ENCODE assay signal across 23 cellular contexts in the genomic region with DNA sequence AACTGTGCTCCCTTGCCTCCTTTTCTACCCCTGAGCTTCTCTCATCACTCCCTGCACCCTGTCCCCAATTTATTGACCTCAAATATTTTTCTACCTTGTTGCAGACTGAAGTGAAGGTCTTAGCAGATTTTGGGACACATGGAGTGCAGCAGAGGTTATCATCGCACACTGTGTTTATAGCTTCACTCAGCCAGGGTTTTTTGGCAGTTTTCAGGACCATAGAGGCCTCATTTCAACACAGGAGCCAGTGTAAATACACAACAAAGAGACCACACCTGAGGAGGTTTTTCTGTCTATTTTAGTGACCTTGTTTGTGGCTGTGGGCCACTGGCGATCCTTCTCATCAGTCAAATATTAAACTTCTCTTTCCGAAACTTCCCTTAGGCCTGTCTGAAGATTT.
DNase-seq lines count a peak whose midpoint lies in the region; ATAC-seq and TF ChIP-seq lines count a peak whose summit lies in the region.
"Had no signal": no experiment of that assay in that cellular context is flagged by ENCODE, and none has a peak within 500 bp of the region (broad histone marks: within the 10 kb centered on the region; RNA-seq: fewer than 3 reads in every experiment).

No MANE protein-coding gene starts in this region.

- no CpG with 5 or more reads among the region's 3 CpGs for whole genome bisulfite sequencing in H9 (ENCODE audit: extremely low coverage, insufficient read length, low lambda C conversion rate)
- 100% methylated on average over 1 of the region's 3 CpGs for WGBS in mesenchymal stem cell

- H3K36me3 ChIP-seq in OCI-LY1 (ENCODE audit: insufficient read depth, low read length) = no peaks in the 10 kb centered on the region
- no peaks in the 10 kb centered on the region for H3K36me3 ChIP-seq in mesenchymal stem cell (ENCODE audit: control insufficient read depth in 1 of 2, insufficient read depth in 2 of 2, low read depth in 1 of 2, low read length in 2 of 2)
- no peaks in the 10 kb centered on the region for H3K36me3 ChIP-seq in neural progenitor cell
- H3K36me3 ChIP-seq: BE2C; BLaER1 treated with 17β-estradiol and CSF1 and Interleukin-3, amounts not matched to agents 10 nM and 100 nM had no signal

- H2BK20ac ChIP-seq in H9 (ENCODE audit: low read depth, low read length, poor library complexity, severe bottlenecking) = no peak overlapping the region

- no peak for ATAC-seq in GM18867 (IDR thresholded peaks at IDR 0.05; ENCODE audit: unreplicated experiment)
- ATAC-seq in activated CD8-positive, alpha-beta T cell treated with anti-CD3 and anti-CD28 coated beads for 36 hours = no peak
- no peak for ATAC-seq in HG03354 (IDR thresholded peaks at IDR 0.05; ENCODE audit: poor library complexity, severe bottlenecking, unreplicated experiment)
- ATAC-seq: A549, GM12878, GM23338 had no signal

- H2BK12ac ChIP-seq in H9 (ENCODE audit: insufficient read length, low read depth, low read length) (no peak overlapping the region), mesenchymal stem cell (ENCODE audit: low read length in 2 of 2) (peak overlapping the region; percentile 84 to 91)

- H3K79me2 ChIP-seq in H9 (ENCODE audit: insufficient read depth, low read length) (no peaks in the 10 kb centered on the region), OCI-LY1 (ENCODE audit: insufficient read depth, low read length) (no peaks in the 10 kb centered on the region), neural progenitor cell (ENCODE audit: low read depth) (no peaks in the 10 kb centered on the region)

- H3K4me3 ChIP-seq in OCI-LY1 (ENCODE audit: low read depth, low read length, poor library complexity, severe bottlenecking) = no peak overlapping the region
- no peak overlapping the region for H3K4me3 ChIP-seq in mesenchymal stem cell (ENCODE audit: insufficient read depth in 1 of 2, low read depth in 1 of 2, low read length in 2 of 2)
- no peak overlapping the region for H3K4me3 ChIP-seq in neural progenitor cell
- H3K4me3 ChIP-seq: A549; BLaER1 treated with 17β-estradiol and CSF1 and Interleukin-3, amounts not matched to agents 10 nM and 100 nM; GM12878; GM23338 had no signal

- H3K9ac ChIP-seq in H9 (ENCODE audit: extremely low read depth, insufficient read length, low read length) (no peak overlapping the region), OCI-LY1 (ENCODE audit: low read length) (no peak overlapping the region), mesenchymal stem cell (ENCODE audit: low read length) (no peak overlapping the region), neural progenitor cell (no peak overlapping the region)
- H3K9ac ChIP-seq: BLaER1 treated with 17β-estradiol and CSF1 and Interleukin-3, amounts not matched to agents 10 nM and 100 nM had no signal

- H3F3A ChIP-seq in OCI-LY1 (ENCODE audit: insufficient read depth, low read length) = no peaks in the 10 kb centered on the region; the same call in 1 of the 2 replicates
- H3F3A ChIP-seq in neural progenitor cell (ENCODE audit: low read depth) = peaks cover 3% of the 10 kb centered on the region

- H3K4me2 ChIP-seq in H9 (ENCODE audit: insufficient read depth, insufficient read length, low read length) (no peak overlapping the region), OCI-LY1 (ENCODE audit: low read length) (no peak overlapping the region), mesenchymal stem cell (ENCODE audit: low read length, poor library complexity, severe bottlenecking) (no peak overlapping the region), neural progenitor cell (no peak overlapping the region)
- H3K4me2 ChIP-seq: A549; BLaER1 treated with 17β-estradiol and CSF1 and Interleukin-3, amounts not matched to agents 10 nM and 100 nM; GM23338 had no signal

- H3K23ac ChIP-seq in H9 (ENCODE audit: insufficient read length, low read depth, low read length) (no peak overlapping the region), mesenchymal stem cell (ENCODE audit: low read length in 2 of 2) (no peak overlapping the region)

- H2BK5ac ChIP-seq in H9 (ENCODE audit: insufficient read length, low read length) (no peak overlapping the region), mesenchymal stem cell (ENCODE audit: low read depth, low read length, poor library complexity, severe bottlenecking) (no peak overlapping the region)

- H3K36me3 Mint-ChIP-seq in H9 (ENCODE audit: insufficient read depth in 1 of 3, low read depth in 3 of 3) (no peaks in the 10 kb centered on the region; a peak in 1 of 7 replicates), neural progenitor cell (no peaks in the 10 kb centered on the region)
- no peaks in the 10 kb centered on the region for H3K36me3 Mint-ChIP-seq in activated CD8-positive, alpha-beta T cell treated with anti-CD3 and anti-CD28 coated beads for 36 hours (ENCODE audit: low read depth)
- H3K36me3 Mint-ChIP-seq: CD14-positive monocyte; CD8-positive, alpha-beta memory T cell had no signal

- H3K27me3 Mint-ChIP-seq in H9 (ENCODE audit: low read depth) (no peaks in the 10 kb centered on the region), neural progenitor cell (ENCODE audit: insufficient read depth, low read depth) (peaks cover 2% of the 10 kb centered on the region)
- H3K27me3 Mint-ChIP-seq in activated CD8-positive, alpha-beta T cell treated with anti-CD3 and anti-CD28 coated beads for 36 hours = peaks cover 1% of the 10 kb centered on the region
- H3K27me3 Mint-ChIP-seq: CD4-positive, alpha-beta T cell; CD8-positive, alpha-beta memory T cell had no signal

- H4K8ac ChIP-seq in H9 (replicated peaks; ENCODE audit: insufficient read length, low read depth, low read length) (no peak overlapping the region), mesenchymal stem cell (ENCODE audit: low read length) (peak overlapping the region; percentile 75)

- H3K18ac ChIP-seq in H9 (ENCODE audit: insufficient read length, low read depth, low read length) (no peak overlapping the region), mesenchymal stem cell (ENCODE audit: low read depth in 1 of 2, low read length in 2 of 2) (peak overlapping the region; percentile 19 to 66)

- H3T11ph ChIP-seq in H9 (ENCODE audit: low read length) = no peak overlapping the region

- no peak for TF ChIP-seq CTCF in H9 (conservative IDR thresholded peaks at IDR 0.05)
- TF ChIP-seq CTCF in OCI-LY1 (IDR thresholded peaks at IDR 0.05; ENCODE audit: low read length) = no peak
- no peak for TF ChIP-seq CTCF in neural progenitor cell (IDR thresholded peaks at IDR 0.05)
- no peak for TF ChIP-seq CTCF in activated CD8-positive, alpha-beta T cell treated with anti-CD3 and anti-CD28 coated beads for 36 hours (IDR thresholded peaks at IDR 0.05)

- H3K79me1 ChIP-seq in H9 (ENCODE audit: insufficient read depth, low read depth, low read length, poor library complexity, severe bottlenecking) = no peaks in the 10 kb centered on the region
- no peaks in the 10 kb centered on the region for H3K79me1 ChIP-seq in mesenchymal stem cell (replicated peaks; ENCODE audit: low read length, poor library complexity, severe bottlenecking)

- DNase-seq in H9 (no peak), mesenchymal stem cell (no peak), neural progenitor cell (ENCODE audit: low spot score) (no peak)
- DNase-seq in activated CD8-positive, alpha-beta T cell treated with anti-CD3 and anti-CD28 coated beads for 36 hours = no peak
- DNase-seq: 8988T; ACHN; AML-193; BE2C; CD4-positive, alpha-beta T cell; CD8-positive, alpha-beta memory T cell; DMS 273 treated with DMSO at 0.1 percent for 48 hours; DMS79; EL; GDM1; HCEC 1CT had no signal

- H2BK120ac ChIP-seq in H9 (ENCODE audit: low read depth, low read length, poor library complexity, severe bottlenecking) (no peak overlapping the region), mesenchymal stem cell (ENCODE audit: low read depth, low read length) (no peak overlapping the region)

- POLR2A ChIA-PET in activated CD8-positive, alpha-beta T cell treated with anti-CD3 and anti-CD28 coated beads for 36 hours (lab: Charles Lee) = no interaction called here

- H3K27me3 ChIP-seq in H9 (ENCODE audit: insufficient read depth, low read length) = no peaks in the 10 kb centered on the region
- H3K27me3 ChIP-seq in OCI-LY1 (ENCODE audit: insufficient read depth, low read length) = no peaks in the 10 kb centered on the region
- no peaks in the 10 kb centered on the region for H3K27me3 ChIP-seq in mesenchymal stem cell (ENCODE audit: control insufficient read depth in 1 of 2, insufficient read depth in 1 of 2, low read length in 2 of 2)
- H3K27me3 ChIP-seq in neural progenitor cell = no peaks in the 10 kb centered on the region
- H3K27me3 ChIP-seq: BE2C; BLaER1 treated with 17β-estradiol and CSF1 and Interleukin-3, amounts not matched to agents 10 nM and 100 nM had no signal

- H3K56ac ChIP-seq in H9 (ENCODE audit: insufficient read length, low read depth, low read length) = no peak overlapping the region

- H2BK15ac ChIP-seq in H9 (ENCODE audit: low read depth, low read length) (no peak overlapping the region), mesenchymal stem cell (ENCODE audit: low read depth, poor library complexity, severe bottlenecking) (no peak overlapping the region)

- H4K5ac ChIP-seq in H9 (ENCODE audit: insufficient read length, low read depth, low read length) = no peak overlapping the region

- H3K9me2 ChIP-seq in OCI-LY1 (ENCODE audit: low read depth, low read length) = no peaks in the 10 kb centered on the region

- H3K27ac Mint-ChIP-seq in H9 (0 out of 7 replicates have a peak overlapping the region, but pooled peaks of 1 of the 3 experiments have one; percentile 15), neural progenitor cell (no peak overlapping the region)
- no peak overlapping the region for H3K27ac Mint-ChIP-seq in activated CD8-positive, alpha-beta T cell treated with anti-CD3 and anti-CD28 coated beads for 36 hours
- H3K27ac Mint-ChIP-seq: CD14-positive monocyte; CD4-positive, alpha-beta T cell; CD8-positive, alpha-beta memory T cell; GM23338 had no signal

- H3K9me3 Mint-ChIP-seq in H9 (peaks cover 0 to 2% of the 10 kb centered on the region in 2 experiments; a peak in 1 of 5 replicates), neural progenitor cell (peaks cover 15% of the 10 kb centered on the region)
- H3K9me3 Mint-ChIP-seq in activated CD8-positive, alpha-beta T cell treated with anti-CD3 and anti-CD28 coated beads for 36 hours = no peaks in the 10 kb centered on the region
- H3K9me3 Mint-ChIP-seq: CD4-positive, alpha-beta T cell; CD8-positive, alpha-beta memory T cell; GM23338 had no signal

- H3K4me1 Mint-ChIP-seq in H9 (peaks cover 20 to 22% of the 10 kb centered on the region in 2 experiments), neural progenitor cell (peaks cover 38% of the 10 kb centered on the region)
- no peaks in the 10 kb centered on the region for H3K4me1 Mint-ChIP-seq in activated CD8-positive, alpha-beta T cell treated with anti-CD3 and anti-CD28 coated beads for 36 hours (ENCODE audit: low read depth)
- H3K4me1 Mint-ChIP-seq: CD8-positive, alpha-beta memory T cell had no signal

- H3K4me1 ChIP-seq in H9 (ENCODE audit: insufficient read depth, low read length) (no peaks in the 10 kb centered on the region; the same call in 1 of the 2 replicates), OCI-LY1 (ENCODE audit: insufficient read depth, low read length, severe bottlenecking) (peaks cover 44% of the 10 kb centered on the region), mesenchymal stem cell (ENCODE audit: control insufficient read depth, insufficient read depth, low read depth, low read length) (peaks cover 1% of the 10 kb centered on the region), neural progenitor cell (peaks cover 28% of the 10 kb centered on the region)
- H3K4me1 ChIP-seq: A549, BE2C had no signal

- no peak overlapping the region for H4K91ac ChIP-seq in H9 (ENCODE audit: insufficient read length, low read depth, low read length)
- no peak overlapping the region for H4K91ac ChIP-seq in mesenchymal stem cell (ENCODE audit: low read length)

- H4K20me1 ChIP-seq in H9 (ENCODE audit: control insufficient read depth, insufficient read depth, insufficient read length) = no peaks in the 10 kb centered on the region
- H4K20me1 ChIP-seq in OCI-LY1 (ENCODE audit: insufficient read depth, low read length) = no peaks in the 10 kb centered on the region
- no peaks in the 10 kb centered on the region for H4K20me1 ChIP-seq in neural progenitor cell (ENCODE audit: low read depth)
- H4K20me1 ChIP-seq: BLaER1 treated with 17β-estradiol and CSF1 and Interleukin-3, amounts not matched to agents 10 nM and 100 nM had no signal

- no peak overlapping the region for H3K4ac ChIP-seq in H9 (ENCODE audit: low read depth, low read length)
- H3K4ac ChIP-seq in mesenchymal stem cell (ENCODE audit: low read depth in 1 of 2, low read length in 2 of 2) = peak overlapping the region; percentile 46 to 86

- H3K27ac ChIP-seq in H9 (ENCODE audit: insufficient read length, low read depth, low read length) = no peak overlapping the region
- peak overlapping the region; percentile 42 for H3K27ac ChIP-seq in OCI-LY1 (ENCODE audit: low read depth, low read length, poor library complexity, severe bottlenecking)
- H3K27ac ChIP-seq in mesenchymal stem cell (ENCODE audit: low read length, poor library complexity, severe bottlenecking) = no peak overlapping the region
- H3K27ac ChIP-seq in neural progenitor cell = no peak overlapping the region
- H3K27ac ChIP-seq: A549; BLaER1 treated with 17β-estradiol and CSF1 and Interleukin-3, amounts not matched to agents 10 nM and 100 nM had no signal

- CTCF ChIA-PET in activated CD8-positive, alpha-beta T cell treated with anti-CD3 and anti-CD28 coated beads for 36 hours (lab: Charles Lee) = interaction anchor here (1.0 kb wide), 1 partner anchor 80 kb away, joined by 3 read pairs; no protein-coding TSS in a partner anchor

- intact Hi-C loops in activated CD8-positive, alpha-beta T cell treated with anti-CD3 and anti-CD28 coated beads for 36 hours (cut with micrococcal nuclease) = no loop called here

- H2AK5ac ChIP-seq in H9 (ENCODE audit: insufficient read length, low read length) (no peak overlapping the region), mesenchymal stem cell (ENCODE audit: low read length, severe bottlenecking) (no peak overlapping the region)

- no peaks in the 10 kb centered on the region for H3K9me3 ChIP-seq in H9 (ENCODE audit: control insufficient read depth, low read depth, low read length)
- no peaks in the 10 kb centered on the region for H3K9me3 ChIP-seq in OCI-LY1 (ENCODE audit: low read length)
- H3K9me3 ChIP-seq in mesenchymal stem cell (ENCODE audit: control insufficient read depth, low read length) = no peaks in the 10 kb centered on the region
- no peaks in the 10 kb centered on the region for H3K9me3 ChIP-seq in neural progenitor cell (ENCODE audit: low read depth)
- H3K9me3 ChIP-seq: A549, BE2C had no signal

- H2AFZ ChIP-seq in H9 (ENCODE audit: low read length) (no peak overlapping the region), OCI-LY1 (ENCODE audit: low read length) (peak overlapping the region; percentile 99), mesenchymal stem cell (ENCODE audit: low read depth, low read length) (no peak overlapping the region), neural progenitor cell (replicated peaks) (peak overlapping the region; percentile 27)
- H2AFZ ChIP-seq: GM23338 had no signal

- H3K14ac ChIP-seq in H9 (ENCODE audit: insufficient read depth, low read length) (peak overlapping the region; percentile 47; the same call in 1 of the 2 replicates), mesenchymal stem cell (ENCODE audit: low read length in 2 of 2) (no peak overlapping the region)

- H3K4me3 Mint-ChIP-seq in H9 (no peak overlapping the region), neural progenitor cell (no peak overlapping the region)
- no peak overlapping the region for H3K4me3 Mint-ChIP-seq in activated CD8-positive, alpha-beta T cell treated with anti-CD3 and anti-CD28 coated beads for 36 hours
- H3K4me3 Mint-ChIP-seq: CD14-positive monocyte; CD4-positive, alpha-beta T cell; CD8-positive, alpha-beta memory T cell; GM23338 had no signal

- no peaks in the 10 kb centered on the region for H3K23me2 ChIP-seq in H9 (ENCODE audit: insufficient read length, low read depth, low read length, poor library complexity, severe bottlenecking)

Comparison
In these comparisons a context has a peak if more than half of its experiments do, and no peak if none do; other contexts are left out.
1. H2AFZ ChIP-seq: peak in OCI-LY1 (single experiment) and neural progenitor cell (single experiment); none in H9 (single experiment) and mesenchymal stem cell (single experiment).